In genomic region chr1:173861731-173862145, GRCh38 we compare ENCODE assay signal across 8 cellular contexts. TPM values are rescaled to one million over a fixed set of nuclear protein-coding genes. Genes with fewer than 3 reads are reported as not detected.
DNase-seq lines count a peak whose midpoint lies in the region; ATAC-seq and TF ChIP-seq lines count a peak whose summit lies in the region.
"Had no signal": no experiment of that assay in that cellular context is flagged by ENCODE, and none has a peak within 500 bp of the region (broad histone marks: within the 10 kb centered on the region; RNA-seq: fewer than 3 reads in every experiment).

No MANE protein-coding gene starts in this region.

- DNase-seq in HCT116 (ENCODE audit: low read depth, low spot score) (no peak), memory B cell (ENCODE audit: low spot score in 2 of 2) (no peak), head of caudate nucleus (no peak), NCI-H510A (lab: John Stamatoyannopoulos, UW) (no peak), activated gamma-delta T cell treated with Interleukin-2 at 50 U/mL for 16 hours (no peak)
- DNase-seq: stomach had no signal

- peaks cover 35 to 36% of the 10 kb centered on the region in 2 experiments for H3K36me3 ChIP-seq in HCT116 (ENCODE audit: control insufficient read depth in 1 of 2, insufficient read depth in 2 of 2, low read length in 2 of 2)

- no peak overlapping the region for H2AFZ ChIP-seq in HCT116 (ENCODE audit: low read depth, low read length, poor library complexity, severe bottlenecking)

- no peak overlapping the region for H3K4me2 ChIP-seq in HCT116 (ENCODE audit: low read length)

- TF ChIP-seq RAD21 in HCT116 (IDR thresholded peaks at IDR 0.05; ENCODE audit: low read depth), result no peak

- H3K4me1 Mint-ChIP-seq in memory B cell, result peaks cover 30% of the 10 kb centered on the region

- H3K9me3 ChIP-seq in HCT116 (ENCODE audit: control insufficient read depth in 1 of 2, insufficient read depth in 1 of 2, low read depth in 1 of 2, low read length in 2 of 2), result no peaks in the 10 kb centered on the region
- H3K9me3 ChIP-seq: stomach had no signal

- POLR2A ChIA-PET in HCT116 (lab: Charles Lee), result interaction anchor here (0.7 to 2.1 kb wide), 4 partner anchors 14 to 432 kb away, joined by 3 to 5 read pairs (median 3); no protein-coding TSS in a partner anchor

- H3K4me3 ChIP-seq in HCT116 (replicated peaks in 1 of 2; ENCODE audit: low read depth in 1 of 2, low read length in 2 of 2), result no peak overlapping the region
- H3K4me3 ChIP-seq: stomach had no signal

- H4K20me1 ChIP-seq in HCT116 (ENCODE audit: insufficient read depth), result peaks cover 39% of the 10 kb centered on the region

- no peaks in the 10 kb centered on the region for H3K9me2 ChIP-seq in HCT116 (ENCODE audit: insufficient read depth)

- no peaks in the 10 kb centered on the region for H3K27me3 ChIP-seq in HCT116 (ENCODE audit: insufficient read depth, low read length)
- H3K27me3 ChIP-seq: stomach had no signal

- no TSS peak for BruUV-seq in HCT116 (replicated peaks; lab: Mats Ljungman, UMichigan)

- H3K79me2 ChIP-seq in HCT116 (ENCODE audit: insufficient read depth, low read length), result peaks cover 27% of the 10 kb centered on the region

- peak overlapping the region; percentile 92 for H3K27ac Mint-ChIP-seq in memory B cell

- CTCF ChIA-PET in HCT116 (lab: Charles Lee), result interaction anchor here (1.0 kb wide), 1 partner anchor 356 kb away, joined by 3 read pairs; no protein-coding TSS in a partner anchor

- no peak overlapping the region for H3K4me3 Mint-ChIP-seq in memory B cell

- RAD21 ChIA-PET in HCT116 (lab: Charles Lee; ENCODE audit: low non-redundant PET in 1 of 2, low total read pairs in 2 of 2, uncharacterized antibody in 2 of 2, unreplicated experiment in 2 of 2), result no interaction called here

- intact Hi-C loops in HCT116 (cut with micrococcal nuclease) (loop anchor here (2.0 to 10.0 kb wide), 2 partner anchors 353 to 431 kb away; no protein-coding TSS in a partner anchor), head of caudate nucleus (cut with DNase I) (no loop called here)

- no peak overlapping the region for H3K27ac ChIP-seq in HCT116 (ENCODE audit: low read depth, low read length)
- H3K27ac ChIP-seq: stomach had no signal

- TF ChIP-seq POLR2A in HCT116 (IDR thresholded peaks at IDR 0.05; ENCODE audit: borderline replicate concordance, extremely low read depth, insufficient read depth, insufficient read length), result no peak

- peak; percentile 43 for ATAC-seq in HCT116
- ATAC-seq in SK-N-SH treated with all-trans-retinoic acid at 6 μM for 48 hours, result peak; percentile 16
- no peak for ATAC-seq in memory B cell (ENCODE audit: low read depth)

- no peaks in the 10 kb centered on the region for H3K27me3 Mint-ChIP-seq in memory B cell

- H3K9me3 Mint-ChIP-seq in memory B cell, result no peaks in the 10 kb centered on the region
- H3K9me3 Mint-ChIP-seq: nephron had no signal

- H3K9ac ChIP-seq in HCT116 (ENCODE audit: low read length), result no peak overlapping the region

- peaks cover 5 to 32% of the 10 kb centered on the region in 2 experiments; a peak in 3 of 4 replicates for H3K4me1 ChIP-seq in HCT116 (ENCODE audit: control insufficient read depth in 1 of 2, insufficient read depth in 2 of 2, low read length in 2 of 2)

- H3K36me3 Mint-ChIP-seq in memory B cell, result peaks cover 33% of the 10 kb centered on the region

- no peak for TF ChIP-seq CTCF in HCT116 (IDR thresholded peaks at IDR 0.05 in 2 of 3, conservative IDR thresholded peaks at IDR 0.05 in 1 of 3; ENCODE audit: borderline replicate concordance in 1 of 3, insufficient read depth in 1 of 3, low read depth in 2 of 3, low read length in 2 of 3)

TF ChIP-seq in HCT116, 20 proteins besides CTCF, POLR2A, EP300 and RAD21 (continues in another document):
- TF ChIP-seq REST (IDR thresholded peaks at IDR 0.05; ENCODE audit: low read depth) (no peak), SIN3A (IDR thresholded peaks at IDR 0.05; ENCODE audit: low read depth) (no peak), SRF (IDR thresholded peaks at IDR 0.05; ENCODE audit: low read depth) (no peak), MAX (IDR thresholded peaks at IDR 0.05) (no peak)

TF ChIP-seq in SK-N-SH treated with all-trans-retinoic acid at 6 μM for 48 hours, 23 proteins besides CTCF, POLR2A, EP300 and RAD21:
- TF ChIP-seq CSRNP3 (CRISPR knock-in tag; IDR thresholded peaks at IDR 0.05) (0 out of 2 replicates have a peak, but pooled peaks have one; percentile 31), GLIS3 (CRISPR knock-in tag; IDR thresholded peaks at IDR 0.05) (peak; percentile 67; the same call in 1 of the 2 replicates), BACH2 (CRISPR knock-in tag; IDR thresholded peaks at IDR 0.05; ENCODE audit: borderline replicate concordance) (no peak), ZC3H10 (CRISPR knock-in tag; IDR thresholded peaks at IDR 0.05) (peak; percentile 65)

RNA-seq across cellular contexts. Expression of gene GAS5, which starts 6.1 kb away (rescaled TPM):
- total RNA-seq in HCT116 (2021; ENCODE audit: unreplicated experiment), result 798 TPM
- polyA plus RNA-seq in HCT116 (2012), result 1,128 and 1,575 TPM in 2 replicates

RNA-seq across cellular contexts. Expression of gene ZBTB37, which starts 6.4 kb away (rescaled TPM):
- 9.5 TPM for total RNA-seq in HCT116 (2021; ENCODE audit: unreplicated experiment)
- 1.2 and 1.5 TPM in 2 replicates for polyA plus RNA-seq in HCT116 (2012)

RNA-seq across cellular contexts. Expression of gene CENPL, which starts 37.1 kb away (rescaled TPM):
- total RNA-seq in HCT116 (2021; ENCODE audit: unreplicated experiment), result 20.3 TPM
- 5.6 and 9.4 TPM in 2 replicates for polyA plus RNA-seq in HCT116 (2012)

RNA-seq across cellular contexts. Expression of gene DARS2, which starts 37.3 kb away (rescaled TPM):
- 25.6 TPM for total RNA-seq in HCT116 (2021; ENCODE audit: unreplicated experiment)
- 7.7 and 11.3 TPM in 2 replicates for polyA plus RNA-seq in HCT116 (2012)

RNA-seq across cellular contexts. Expression of gene SERPINC1, which starts 55.4 kb away (rescaled TPM):
- 0.61 TPM for total RNA-seq in HCT116 (2021; ENCODE audit: unreplicated experiment)
- polyA plus RNA-seq in HCT116 (2012), result 0.05 TPM in 2 replicates
